ENCODE assay signal across 15 cellular contexts in the genomic region with DNA sequence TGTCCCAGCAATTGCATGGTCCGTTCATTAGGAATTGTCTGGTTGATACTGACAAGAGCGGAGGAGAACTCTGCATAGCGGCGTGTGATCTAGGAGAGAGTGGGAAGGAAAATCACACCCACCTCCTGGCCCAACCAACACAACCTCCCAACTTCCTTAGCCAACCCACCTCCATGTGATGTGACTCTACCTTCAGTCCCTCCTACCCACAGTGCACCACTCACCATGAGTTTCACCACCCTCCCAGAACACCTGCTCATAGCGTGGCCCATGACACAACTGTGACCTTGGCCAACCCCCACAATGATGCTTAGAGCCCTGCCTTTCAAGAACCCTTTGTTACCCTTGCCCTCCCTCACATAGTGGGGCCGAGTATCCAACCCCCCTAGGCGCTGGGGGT.
"Had no signal": no experiment of that assay in that cellular context is flagged by ENCODE, and none has a peak within 500 bp of the region (broad histone marks: within the 10 kb centered on the region; RNA-seq: fewer than 3 reads in every experiment).

No MANE protein-coding gene starts in this region.

- H3K9me3 Mint-ChIP-seq: naive B cell had no signal

- FAIRE-seq: islet of Langerhans had no signal

- ATAC-seq: gastroesophageal sphincter, left lobe of liver had no signal

- H3K4me1 ChIP-seq: ascending aorta, breast epithelium, gastroesophageal sphincter, SJCRH30, testis, upper lobe of left lung had no signal

- DNase-seq: dermis blood vessel endothelial cell; mammary epithelial cell; naive B cell; nucleus accumbens; posterior cingulate gyrus; SJCRH30; stimulated activated CD4-positive, alpha-beta T cell treated with anti-CD3 and anti-CD28 coated beads, Interleukin-4, amount 100 ng/mL, for 4 hours; stomach; testis; upper lobe of left lung had no signal

- H3K27me3 Mint-ChIP-seq: naive B cell had no signal

- H3K27ac ChIP-seq: ascending aorta, breast epithelium, gastroesophageal sphincter, SJCRH30, stomach, testis, upper lobe of left lung had no signal

- H3K9me3 ChIP-seq: ascending aorta, breast epithelium, gastroesophageal sphincter, SJCRH30, testis, upper lobe of left lung had no signal

- H3K4me3 ChIP-seq: ascending aorta, breast epithelium, gastroesophageal sphincter, SJCRH30, stomach, testis, upper lobe of left lung had no signal

- H3K27me3 ChIP-seq: ascending aorta, breast epithelium, gastroesophageal sphincter, SJCRH30, stomach, testis, upper lobe of left lung had no signal
